In the genomic region with DNA sequence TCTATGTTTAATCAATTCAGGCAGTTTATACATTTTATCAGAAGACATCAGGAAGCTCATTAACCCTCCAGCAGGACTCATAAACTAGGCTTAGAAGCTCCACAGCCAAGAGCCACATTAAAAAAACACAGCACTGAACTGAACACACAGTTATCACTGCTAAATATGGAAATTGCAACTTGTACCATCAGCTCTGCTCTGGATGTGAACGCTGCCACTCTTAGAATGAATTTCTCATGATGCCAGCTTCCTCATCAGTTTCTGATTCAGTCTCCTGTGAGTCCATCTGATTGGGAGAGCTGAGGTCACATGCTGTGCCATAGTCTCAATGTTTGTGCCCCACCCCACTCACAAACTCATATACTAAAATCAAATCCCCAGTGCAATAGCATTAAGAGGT, we compare ENCODE assay signal across 22 cellular contexts. TPM values are rescaled to one million over a fixed set of nuclear protein-coding genes. Genes with fewer than 3 reads are reported as not detected.
DNase-seq lines count a peak whose midpoint lies in the region; ATAC-seq, FAIRE-seq and TF ChIP-seq lines count a peak whose summit lies in the region.
"Had no signal": no experiment of that assay in that cellular context is flagged by ENCODE, and none has a peak within 500 bp of the region (broad histone marks: within the 10 kb centered on the region; RNA-seq: fewer than 3 reads in every experiment).

No MANE protein-coding gene starts in this region.

- H2AFZ ChIP-seq in H1 (ENCODE audit: low read length), result 0 out of 2 replicates have a peak overlapping the region, but pooled peaks have one; percentile 65

- TF ChIP-seq POLR2A in H1 (IDR thresholded peaks at IDR 0.05; ENCODE audit: control extremely low read depth in 1 of 2, low read depth in 2 of 2, low read length in 2 of 2), result no peak

- no peak overlapping the region for H2BK120ac ChIP-seq in H1 (replicated peaks; ENCODE audit: low read depth, low read length)

- no peak overlapping the region for H4K5ac ChIP-seq in H1 (ENCODE audit: insufficient read length, low read depth, low read length)

- TF ChIP-seq CTCF in left ventricle myocardium inferior (IDR thresholded peaks at IDR 0.05; ENCODE audit: borderline replicate concordance) (no peak), LNCaP clone FGC (IDR thresholded peaks at IDR 0.05; ENCODE audit: control insufficient read depth, extremely low read depth, insufficient read depth) (no peak), H1 (IDR thresholded peaks at IDR 0.05; ENCODE audit: control extremely low read depth in 1 of 3, insufficient read depth in 1 of 3, low read depth in 1 of 3, low read length in 3 of 3) (no peak), upper lobe of right lung (IDR thresholded peaks at IDR 0.05) (no peak)

- H3K79me2 ChIP-seq in H1 (ENCODE audit: control insufficient read depth in 1 of 2, insufficient read depth in 2 of 2, low read length in 2 of 2), result no peaks in the 10 kb centered on the region

- H4K8ac ChIP-seq in H1 (ENCODE audit: extremely low read depth, insufficient read depth, low read length), result no peak overlapping the region

- ATAC-seq in left ventricle myocardium superior (peak; percentile 35), upper lobe of right lung (peak; percentile 20)
- ATAC-seq: A549, PC-3 had no signal

- no peak overlapping the region for H3K4me2 ChIP-seq in H1 (ENCODE audit: insufficient read depth in 1 of 2, low read depth in 2 of 2, low read length in 2 of 2)
- H3K4me2 ChIP-seq: A549; BLaER1 treated with 17β-estradiol and CSF1 and Interleukin-3, amounts not matched to agents 10 nM and 100 nM had no signal

- H3K14ac ChIP-seq in H1 (ENCODE audit: insufficient read length), result no peak overlapping the region

- no peak for FAIRE-seq in H1 (lab: Jason Lieb, UNC)
- FAIRE-seq: A549 had no signal

- no peak for DNase-seq in left ventricle myocardium superior
- no peak for DNase-seq in left ventricle myocardium inferior
- DNase-seq in LNCaP clone FGC (ENCODE audit: low read depth), result peak; percentile 58
- no peak for DNase-seq in H1 (ENCODE audit: low read depth in 1 of 2, low spot score in 2 of 2)
- no peak for DNase-seq in upper lobe of right lung
- no peak for DNase-seq in DMS79 (lab: John Stamatoyannopoulos, UW)
- DNase-seq in DMS53 treated with DMSO at 0.1 percent for 48 hours (lab: John Stamatoyannopoulos, UW; ENCODE audit: unreplicated experiment), result no peak
- DNase-seq in stimulated activated CD4-positive, alpha-beta T cell treated with anti-CD3 and anti-CD28 coated beads, Interleukin-2, amount 100 ng/mL, for 24 hours, result no peak
- DNase-seq: CD8-positive, alpha-beta memory T cell; EL; KBM-7; NCI-H1092; NCI-H146; NCI-H2081 treated with DMSO at 0.1 percent for 48 hours; NCI-H2227 treated with DMSO at 0.1 percent for 48 hours; NCI-H526; PC-3 had no signal

- H2BK12ac ChIP-seq in H1 (ENCODE audit: low read depth, low read length), result no peak overlapping the region

- H3K4me1 ChIP-seq in left ventricle myocardium inferior (no peaks in the 10 kb centered on the region), H1 (replicated peaks in 1 of 4; ENCODE audit: control insufficient read depth in 3 of 4, insufficient read depth in 4 of 4, low read length in 3 of 4) (no peaks in the 10 kb centered on the region), upper lobe of right lung (no peaks in the 10 kb centered on the region)
- H3K4me1 ChIP-seq: A549 had no signal

- H3K4ac ChIP-seq in H1 (replicated peaks; ENCODE audit: insufficient read length, low read depth, low read length), result no peak overlapping the region

- no peak overlapping the region for H2BK15ac ChIP-seq in H1 (ENCODE audit: low read length)

- H3K27me3 ChIP-seq in left ventricle myocardium inferior (ENCODE audit: low read depth) (no peaks in the 10 kb centered on the region), H1 (replicated peaks in 1 of 4; ENCODE audit: control insufficient read depth in 3 of 4, extremely low read depth in 1 of 4, insufficient read depth in 3 of 4, low read length in 3 of 4) (no peaks in the 10 kb centered on the region), upper lobe of right lung (no peaks in the 10 kb centered on the region)
- H3K27me3 ChIP-seq: BLaER1 treated with 17β-estradiol and CSF1 and Interleukin-3, amounts not matched to agents 10 nM and 100 nM had no signal

- no peak overlapping the region for H3K56ac ChIP-seq in H1 (replicated peaks; ENCODE audit: insufficient read length, low read depth, low read length)

- H3K23ac ChIP-seq in H1 (ENCODE audit: insufficient read length), result no peak overlapping the region

- H2BK20ac ChIP-seq in H1 (ENCODE audit: low read length), result no peak overlapping the region

- no peak for TF ChIP-seq RAD21 in H1 (IDR thresholded peaks at IDR 0.05 in 1 of 2, conservative IDR thresholded peaks at IDR 0.05 in 1 of 2; ENCODE audit: low read depth in 2 of 2, low read length in 2 of 2)

- H3K9me3 ChIP-seq in left ventricle myocardium inferior (replicated peaks) (no peaks in the 10 kb centered on the region), H1 (ENCODE audit: insufficient read depth in 2 of 2, low read depth in 1 of 2, low read length in 1 of 2) (no peaks in the 10 kb centered on the region), upper lobe of right lung (no peaks in the 10 kb centered on the region)
- H3K9me3 ChIP-seq: A549; BLaER1 treated with 17β-estradiol and CSF1 and Interleukin-3, amounts not matched to agents 10 nM and 100 nM; HAP-1 had no signal

- H3K79me1 ChIP-seq in H1 (ENCODE audit: low read depth, low read length), result no peaks in the 10 kb centered on the region

- no peak overlapping the region for H3K4me3 ChIP-seq in left ventricle myocardium inferior
- no peak overlapping the region for H3K4me3 ChIP-seq in LNCaP clone FGC (ENCODE audit: low read depth, low read length)
- H3K4me3 ChIP-seq in H1 (ENCODE audit: extremely low read depth in 1 of 4, insufficient read depth in 2 of 4, low read depth in 3 of 4, low read length in 4 of 4), result no peak overlapping the region
- H3K4me3 ChIP-seq in upper lobe of right lung, result no peak overlapping the region
- H3K4me3 ChIP-seq: A549; BLaER1 treated with 17β-estradiol and CSF1 and Interleukin-3, amounts not matched to agents 10 nM and 100 nM; HAP-1 had no signal

- no peak overlapping the region for H3K27ac ChIP-seq in left ventricle myocardium inferior (replicated peaks)
- no peak overlapping the region for H3K27ac ChIP-seq in H1 (ENCODE audit: low read depth, low read length)
- no peak overlapping the region for H3K27ac ChIP-seq in upper lobe of right lung
- H3K27ac ChIP-seq: A549; BLaER1 treated with 17β-estradiol and CSF1 and Interleukin-3, amounts not matched to agents 10 nM and 100 nM; RWPE1 had no signal

- TF ChIP-seq EP300 in H1 (IDR thresholded peaks at IDR 0.05; ENCODE audit: borderline replicate concordance in 1 of 2, low read depth in 2 of 2, low read length in 2 of 2), result no peak

- no peak overlapping the region for H3K18ac ChIP-seq in H1 (ENCODE audit: extremely low read depth, low read length)

- no peak overlapping the region for H2AK5ac ChIP-seq in H1 (ENCODE audit: low read depth, low read length)

- no peaks in the 10 kb centered on the region for H3K23me2 ChIP-seq in H1 (ENCODE audit: low read depth, low read length)

- 86% methylated on average over 1 of the region's 1 CpG; no CpG with 5 or more reads in 1 of the 2 experiments for WGBS in H1 (ENCODE audit: extremely low coverage in 1 of 2, insufficient coverage in 1 of 2, insufficient read length in 1 of 2, insufficient replicate concordance in 2 of 2, low coverage in 1 of 2, low lambda C conversion rate in 2 of 2, missing lambda C conversion rate in 1 of 2), 2 experiments

- CTCF ChIA-PET in H1 (lab: Charles Lee; ENCODE audit: partially characterized antibody), result interaction anchor here (1.4 kb wide), 1 partner anchor 141 kb away, joined by 6 read pairs; no protein-coding TSS in a partner anchor

- no peaks in the 10 kb centered on the region for H4K20me1 ChIP-seq in H1 (replicated peaks in 1 of 2; ENCODE audit: control insufficient read depth in 1 of 2, insufficient read depth in 2 of 2, low read length in 2 of 2)
- H4K20me1 ChIP-seq: BLaER1 treated with 17β-estradiol and CSF1 and Interleukin-3, amounts not matched to agents 10 nM and 100 nM had no signal

- no peak overlapping the region for H2BK5ac ChIP-seq in H1 (ENCODE audit: low read depth, low read length)

- H4K91ac ChIP-seq in H1 (replicated peaks; ENCODE audit: insufficient read length, low read length), result no peak overlapping the region

- H3K9ac ChIP-seq in H1 (replicated peaks in 1 of 4; ENCODE audit: extremely low read depth in 1 of 4, low read depth in 3 of 4, low read length in 3 of 4), result no peak overlapping the region
- H3K9ac ChIP-seq: BLaER1 treated with 17β-estradiol and CSF1 and Interleukin-3, amounts not matched to agents 10 nM and 100 nM had no signal

- H3K36me3 ChIP-seq in left ventricle myocardium inferior, result no peaks in the 10 kb centered on the region
- H3K36me3 ChIP-seq in H1 (ENCODE audit: control insufficient read depth in 2 of 4, insufficient read depth in 4 of 4, low read length in 3 of 4), result no peaks in the 10 kb centered on the region
- no peaks in the 10 kb centered on the region for H3K36me3 ChIP-seq in upper lobe of right lung
- H3K36me3 ChIP-seq: BLaER1 treated with 17β-estradiol and CSF1 and Interleukin-3, amounts not matched to agents 10 nM and 100 nM; HAP-1 had no signal

- intact Hi-C loops in left ventricle myocardium superior (cut with micrococcal nuclease) (no loop called here), left ventricle myocardium inferior (cut with micrococcal nuclease) (no loop called here), upper lobe of right lung (cut with DNase I) (no loop called here)

- POLR2A ChIA-PET in H1 (lab: Charles Lee; ENCODE audit: partially characterized antibody), result no interaction called here

RNA-seq across cellular contexts. Expression of gene ING3, which starts 17.1 kb away (rescaled TPM):
- total RNA-seq in left ventricle myocardium superior (14.3 TPM), left ventricle myocardium inferior (13.4 TPM), upper lobe of right lung (17.9 TPM)
- total RNA-seq in H1 (2021; fragmentation: NEBNext Ultra II Directional; extraction: Animal tissue kit (Norgen Biotek cat#: 25700)), result 13.9 and 17.7 TPM in 2 replicates
- 3.1 and 6.0 TPM in 2 replicates for polyA plus RNA-seq in H1 (2011; rRNA removed)
- polyA plus RNA-seq in H1 (2011; cell fraction: cytosol; rRNA removed), result 8.7 TPM
- polyA plus RNA-seq in H1 (2011; cell fraction: nucleus; rRNA removed), result 2.1 TPM
- polyA plus RNA-seq in H1 (2012, experiment 1 of 2), result 9.1 to 12.2 TPM (median 10.7 TPM) in 4 replicates
- 1.2 TPM for polyA plus RNA-seq in H1 (2012, experiment 2 of 2)
- 14.9 TPM for polyA plus RNA-seq in H1 (2013, experiment 1 of 2)
- 14.5 TPM for polyA plus RNA-seq in H1 (2013, experiment 2 of 2)
- 7.7 and 10.5 TPM in 2 replicates for polyA minus RNA-seq in H1 (2011; rRNA and poly(A)+ RNA removed)
- 5.9 TPM for polyA minus RNA-seq in H1 (2011; cell fraction: cytosol; rRNA and poly(A)+ RNA removed)
- 16.4 TPM for polyA minus RNA-seq in H1 (2011; cell fraction: nucleus; rRNA and poly(A)+ RNA removed)

RNA-seq across cellular contexts. Expression of gene CPED1, which starts 55.0 kb away (rescaled TPM):
- total RNA-seq in left ventricle myocardium superior, result 32.8 TPM
- total RNA-seq in left ventricle myocardium inferior, result 33.8 TPM
- 0.25 and 0.39 TPM in 2 replicates for total RNA-seq in H1 (2021; fragmentation: NEBNext Ultra II Directional; extraction: Animal tissue kit (Norgen Biotek cat#: 25700))
- 0.08 and 0.22 TPM in 2 replicates for polyA plus RNA-seq in H1 (2011; rRNA removed)
- 0.06 TPM for polyA plus RNA-seq in H1 (2011; cell fraction: cytosol; rRNA removed)
- polyA plus RNA-seq in H1 (2011; cell fraction: nucleus; rRNA removed), result 0.21 TPM
- 0.05 to 0.23 TPM (median 0.17 TPM) in 4 replicates for polyA plus RNA-seq in H1 (2012, experiment 1 of 2)
- not detected for polyA plus RNA-seq in H1 (2012, experiment 2 of 2)
- 0.22 TPM for polyA plus RNA-seq in H1 (2013, experiment 1 of 2)
- polyA plus RNA-seq in H1 (2013, experiment 2 of 2), result 0.18 TPM
- polyA minus RNA-seq in H1 (2011; rRNA and poly(A)+ RNA removed), result 0.51 and 1.0 TPM in 2 replicates
- polyA minus RNA-seq in H1 (2011; cell fraction: cytosol; rRNA and poly(A)+ RNA removed), result not detected
- 1.1 TPM for polyA minus RNA-seq in H1 (2011; cell fraction: nucleus; rRNA and poly(A)+ RNA removed)
- total RNA-seq in upper lobe of right lung, result 39.2 TPM
- total RNA-seq: MCF 10A had no signal
- polyA plus RNA-seq: CD8-positive, alpha-beta memory T cell had no signal

Comparison
In these comparisons a context has a peak if more than half of its experiments do, and no peak if none do; other contexts are left out.
1. RNA of gene CPED1, which starts 55.0 kb away (total RNA-seq): 39.2 TPM in upper lobe of right lung (single experiment), 33.8 TPM in left ventricle myocardium inferior (single experiment) and 32.8 TPM in left ventricle myocardium superior (single experiment); 0.25 to 0.39 TPM in H1; every median in the first group is over 10 times any median in the second.